In genomic region chr17:19070318-19071168, GRCh38 we compare ENCODE assay signal across 9 cellular contexts. TPM values are rescaled to one million over a fixed set of nuclear protein-coding genes. Genes with fewer than 3 reads are reported as not detected.
A peak's percentile ranks its signal among the peaks of the same experiment; 100 is the strongest.
DNase-seq lines count a peak whose midpoint lies in the region; ATAC-seq, FAIRE-seq and TF ChIP-seq lines count a peak whose summit lies in the region.
"Not testable (repeated sequence)": the region's sequence is repeated elsewhere in the genome, so short reads cannot be mapped to it uniquely, and the experiment has no call there.
"Had no signal": no experiment of that assay in that cellular context is flagged by ENCODE, and none has a peak within 500 bp of the region (broad histone marks: within the 10 kb centered on the region; RNA-seq: fewer than 3 reads in every experiment).

No MANE protein-coding gene starts in this region.

- not testable (repeated sequence) for H3K4me2 ChIP-seq in OCI-LY7 (ENCODE audit: low read length); K562 (ENCODE audit: insufficient read depth, low read length)

- TSS peak; percentile 93 for BruUV-seq in OCI-LY7 (replicated peaks; lab: Mats Ljungman, UMichigan)
- TSS peak; percentile 95 for BruUV-seq in K562 (replicated peaks; lab: Mats Ljungman, UMichigan)

- TF ChIP-seq EP300 in K562 (IDR thresholded peaks at IDR 0.05; ENCODE audit: low read length), result not testable (repeated sequence)

- not testable (repeated sequence) for H3K9me1 ChIP-seq in K562 (ENCODE audit: control insufficient read depth, insufficient read depth, low read length)

- no CpG with 5 or more reads among the region's 34 CpGs for WGBS in K562 (ENCODE audit: insufficient coverage, low coverage, missing lambda C conversion rate)
- no CpG with 5 or more reads among the region's 34 CpGs for WGBS in lung, 2 donors
- no CpG with 5 or more reads among the region's 34 CpGs for WGBS in aorta, 2 donors

- not testable (repeated sequence) for H3K9me3 ChIP-seq in OCI-LY7 (ENCODE audit: low read length); K562 (replicated peaks; ENCODE audit: control insufficient read depth, insufficient read depth, low read depth, low read length); lung (ENCODE audit: control insufficient read depth in 2 of 2, insufficient read depth in 1 of 2, low read length in 1 of 2); aorta (ENCODE audit: control insufficient read depth, low read length)

- not testable (repeated sequence) for H4K20me1 ChIP-seq in OCI-LY7 (ENCODE audit: insufficient read depth, low read length); K562 (replicated peaks; ENCODE audit: control insufficient read depth, insufficient read depth, low read length)

- not testable (repeated sequence) for H3K9me2 ChIP-seq in OCI-LY7 (ENCODE audit: insufficient read depth, low read length)

- H3K4me3 ChIP-seq in OCI-LY7 (ENCODE audit: low read depth, low read length, poor library complexity, severe bottlenecking); K562; lung; aorta (ENCODE audit: low read length in 2 of 2): not testable (repeated sequence)

- intact Hi-C loops in OCI-LY7 (cut with micrococcal nuclease; ENCODE audit: unreplicated experiment); K562 (cut with micrococcal nuclease); aorta (cut with DNase I): not testable (repeated sequence)

- POLR2A ChIA-PET in OCI-LY7 (lab: Charles Lee); K562 (lab: Yijun Ruan, JAX): not testable (repeated sequence)

- not testable (repeated sequence) for TF ChIP-seq RAD21 in K562 (CRISPR knock-in tag; conservative IDR thresholded peaks at IDR 0.05 in 1 of 2, IDR thresholded peaks at IDR 0.05 in 1 of 2)

- not testable (repeated sequence) for TF ChIP-seq POLR2A in K562 (conservative IDR thresholded peaks at IDR 0.05)

- not testable (repeated sequence) for H3K79me2 ChIP-seq in OCI-LY7 (ENCODE audit: insufficient read depth, low read depth, low read length); K562 (ENCODE audit: control insufficient read depth, insufficient read depth, low read length)

- not testable (repeated sequence) for FAIRE-seq in K562 (lab: Jason Lieb, UNC)

- CTCF ChIA-PET in OCI-LY7 (lab: Charles Lee; ENCODE audit: unreplicated experiment); K562 (lab: Yijun Ruan, JAX; ENCODE audit: low intra/inter-chr PET ratio): not testable (repeated sequence)

- H3K36me3 ChIP-seq in OCI-LY7 (ENCODE audit: insufficient read depth, low read length); K562 (ENCODE audit: control insufficient read depth, insufficient read depth, low read length); lung (ENCODE audit: control insufficient read depth in 2 of 2, insufficient read depth in 2 of 2, low read length in 2 of 2); aorta (ENCODE audit: control insufficient read depth in 1 of 2, insufficient read depth in 2 of 2, low read length in 1 of 2): not testable (repeated sequence)

- H3K27ac ChIP-seq in OCI-LY7 (ENCODE audit: low read depth, low read length, poor library complexity, severe bottlenecking); K562 (ENCODE audit: extremely low read depth, low read depth, low read length); lung (ENCODE audit: low read depth in 1 of 2, low read length in 1 of 2); aorta (ENCODE audit: low read depth in 1 of 2, low read length in 2 of 2): not testable (repeated sequence)

- not testable (repeated sequence) for H2AFZ ChIP-seq in OCI-LY7 (ENCODE audit: low read length); K562 (ENCODE audit: low read depth, low read length)

- not testable (repeated sequence) for H3K9ac ChIP-seq in K562 (ENCODE audit: insufficient read depth in 1 of 2, low read depth in 2 of 2, low read length in 2 of 2)

- ATAC-seq in GM18520 (IDR thresholded peaks at IDR 0.05; ENCODE audit: unreplicated experiment) (peak; percentile 85), GM19463 (IDR thresholded peaks at IDR 0.05; ENCODE audit: unreplicated experiment) (peak; percentile 93), HG02610 (IDR thresholded peaks at IDR 0.05; ENCODE audit: unreplicated experiment) (peak; percentile 88), HG03097 (IDR thresholded peaks at IDR 0.05; ENCODE audit: low FRiP score, unreplicated experiment) (peak; percentile 86), K562 (peak; percentile 97), lung (ENCODE audit: insufficient read depth, low FRiP score) (peak; percentile 96), aorta (ENCODE audit: low FRiP score) (peak; percentile 99)

- not testable (repeated sequence) for TF ChIP-seq CTCF in OCI-LY7 (conservative IDR thresholded peaks at IDR 0.05; ENCODE audit: low read length); K562 (IDR thresholded peaks at IDR 0.05 in 2 of 3, conservative IDR thresholded peaks at IDR 0.05 in 1 of 3; ENCODE audit: insufficient read depth in 2 of 3, low read depth in 1 of 3, low read length in 3 of 3); lung (IDR thresholded peaks at IDR 0.05; ENCODE audit: control extremely low read depth, extremely low read depth)

- in situ Hi-C loops in K562 (cut with MboI), result not testable (repeated sequence)

- not testable (repeated sequence) for H3K4me1 ChIP-seq in OCI-LY7 (ENCODE audit: insufficient read depth, low read length, poor library complexity, severe bottlenecking); K562 (replicated peaks in 1 of 2; ENCODE audit: control insufficient read depth in 2 of 2, insufficient read depth in 2 of 2, low read length in 2 of 2); lung (ENCODE audit: control insufficient read depth in 2 of 2, insufficient read depth in 2 of 2, low read length in 2 of 2); aorta (ENCODE audit: control insufficient read depth in 1 of 2, insufficient read depth in 2 of 2, low read length in 2 of 2)

- DNase-seq in OCI-LY7 (ENCODE audit: low spot score); K562 (ENCODE audit: extremely low read depth in 1 of 4, low spot score in 3 of 4); lung (ENCODE audit: low spot score); aorta: not testable (repeated sequence)

- not testable (repeated sequence) for H3K27me3 ChIP-seq in K562 (ENCODE audit: control insufficient read depth in 2 of 2, insufficient read depth in 2 of 2, low read length in 2 of 2); lung (ENCODE audit: control insufficient read depth, insufficient read depth); aorta (ENCODE audit: control insufficient read depth in 1 of 2, insufficient read depth in 2 of 2, low read length in 1 of 2)

RNA-seq across cellular contexts. Expression of gene GRAP, which starts 23.8 kb away (rescaled TPM):
- 176 and 221 TPM in 2 replicates for total RNA-seq in OCI-LY7 (2014; rRNA removed; shearing (Covaris generic))
- total RNA-seq in OCI-LY7 (2022) (125 and 154 TPM in 2 replicates), K562 (2014; rRNA removed) (not detected in 2 replicates), K562 (2014; rRNA removed; fragmentation: Illumina TruSeq; extraction: Trizol) (not detected in 2 replicates), K562 (2015; rRNA removed; fragmentation: Illumina TruSeq; extraction: Trizol) (0.11 TPM in 1 of 2 replicates, not detected in the other), K562 (2021) (0.07 and 0.27 TPM in 2 replicates), lung (10 to 100 TPM in 1 of 2 donors, 1 to 10 TPM in 1; 6.7 to 11.1 TPM), aorta (1 to 10 TPM; 4.0 to 6.3 TPM)
- total RNA-seq in K562 (2011; cell fraction: chromatin; rRNA removed; ENCODE audit: low replicate concordance), result not detected in 2 replicates
- total RNA-seq in K562 (2011; cell fraction: nucleolus; rRNA removed), result 0.17 and 0.79 TPM in 2 replicates
- total RNA-seq in K562 (2011; cell fraction: nucleoplasm; rRNA removed), result not detected in 2 replicates
- polyA plus RNA-seq in K562 (2011; rRNA removed) (0.05 and 0.07 TPM in 2 replicates), K562 (2014; fragmentation: Illumina TruSeq; extraction: Trizol) (not detected in 2 replicates), K562 (2014; fragmentation: Nextera tagmentation; extraction: Ambion mirVana) (not detected), K562 (2014; rRNA removed) (0.41 TPM in 1 of 2 replicates, not detected in the other), lung (10 to 100 TPM in 1 of 2 donors, 1 to 10 TPM in 1; 8.6 to 14.3 TPM), aorta (1 to 10 TPM in 1 of 2 donors, under 1 TPM in 1; 0.87 to 2.4 TPM)
- 0.04 and 0.07 TPM in 2 replicates for polyA plus RNA-seq in K562 (2011; cell fraction: cytosol; rRNA removed)
- 0.37 TPM in 1 of 2 replicates, not detected in the other for polyA plus RNA-seq in K562 (2011; cell fraction: nucleus; rRNA removed)
- 0.29 TPM in 1 of 2 replicates, not detected in the other for polyA plus RNA-seq in K562 (2012)
- polyA minus RNA-seq in K562 (2011; rRNA and poly(A)+ RNA removed), result not detected in 2 replicates
- polyA minus RNA-seq in K562 (2011; cell fraction: cytosol; rRNA and poly(A)+ RNA removed), result not detected in 2 replicates
- 0.27 TPM in 1 of 2 replicates, not detected in the other for polyA minus RNA-seq in K562 (2011; cell fraction: nucleus; rRNA and poly(A)+ RNA removed)
- total RNA-seq: osteoblast had no signal

RNA-seq across cellular contexts. Expression of gene GRAPL, which starts 56.8 kb away (rescaled TPM):
- 121 and 138 TPM in 2 replicates for total RNA-seq in OCI-LY7 (2014; rRNA removed; shearing (Covaris generic))
- total RNA-seq in OCI-LY7 (2022) (209 and 261 TPM in 2 replicates), K562 (2014; rRNA removed) (not detected in 2 replicates), K562 (2014; rRNA removed; fragmentation: Illumina TruSeq; extraction: Trizol) (not detected in 2 replicates), K562 (2015; rRNA removed; fragmentation: Illumina TruSeq; extraction: Trizol) (not detected in 2 replicates), K562 (2021) (0.22 TPM in 1 of 2 replicates, not detected in the other), lung (1 to 10 TPM; 3.9 to 8.1 TPM), aorta (1 to 10 TPM; 6.3 to 6.6 TPM)
- 0.48 and 0.81 TPM in 2 replicates for total RNA-seq in K562 (2011; cell fraction: chromatin; rRNA removed; ENCODE audit: low replicate concordance)
- total RNA-seq in K562 (2011; cell fraction: nucleolus; rRNA removed), result not detected in 2 replicates
- 0.37 TPM in 1 of 2 replicates, not detected in the other for total RNA-seq in K562 (2011; cell fraction: nucleoplasm; rRNA removed)
- polyA plus RNA-seq in K562 (2011; rRNA removed) (0.11 TPM in 1 of 2 replicates, not detected in the other), K562 (2014; fragmentation: Illumina TruSeq; extraction: Trizol) (not detected in 2 replicates), K562 (2014; fragmentation: Nextera tagmentation; extraction: Ambion mirVana) (not detected), K562 (2014; rRNA removed) (not detected in 2 replicates), lung (1 to 10 TPM; 4.3 to 6.1 TPM), aorta (not detected)
- polyA plus RNA-seq in K562 (2011; cell fraction: cytosol; rRNA removed), result not detected in 2 replicates
- polyA plus RNA-seq in K562 (2011; cell fraction: nucleus; rRNA removed), result not detected in 2 replicates
- not detected in 2 replicates for polyA plus RNA-seq in K562 (2012)
- not detected in 2 replicates for polyA minus RNA-seq in K562 (2011; rRNA and poly(A)+ RNA removed)
- polyA minus RNA-seq in K562 (2011; cell fraction: cytosol; rRNA and poly(A)+ RNA removed), result not detected in 2 replicates
- not detected in 2 replicates for polyA minus RNA-seq in K562 (2011; cell fraction: nucleus; rRNA and poly(A)+ RNA removed)
- total RNA-seq: osteoblast had no signal

Comparison
In these comparisons a context has a peak if more than half of its experiments do, and no peak if none do; other contexts are left out.
1. RNA of gene GRAP, which starts 23.8 kb away (total RNA-seq): 125 to 221 TPM in OCI-LY7; 6.7 to 11.1 TPM in lung, 4.0 to 6.3 TPM in aorta and 0.07 to 0.79 TPM in K562; every median in the first group is over 10 times any median in the second.
2. RNA of gene GRAPL, which starts 56.8 kb away (total RNA-seq): 121 to 261 TPM in OCI-LY7; 3.9 to 8.1 TPM in lung, 6.3 to 6.6 TPM in aorta and 0.22 to 0.81 TPM in K562; every median in the first group is over 10 times any median in the second.
3. Peak in every context shown above with its lines, with median percentiles within 50 percentile points of each other: ATAC-seq.